In the genomic region with DNA sequence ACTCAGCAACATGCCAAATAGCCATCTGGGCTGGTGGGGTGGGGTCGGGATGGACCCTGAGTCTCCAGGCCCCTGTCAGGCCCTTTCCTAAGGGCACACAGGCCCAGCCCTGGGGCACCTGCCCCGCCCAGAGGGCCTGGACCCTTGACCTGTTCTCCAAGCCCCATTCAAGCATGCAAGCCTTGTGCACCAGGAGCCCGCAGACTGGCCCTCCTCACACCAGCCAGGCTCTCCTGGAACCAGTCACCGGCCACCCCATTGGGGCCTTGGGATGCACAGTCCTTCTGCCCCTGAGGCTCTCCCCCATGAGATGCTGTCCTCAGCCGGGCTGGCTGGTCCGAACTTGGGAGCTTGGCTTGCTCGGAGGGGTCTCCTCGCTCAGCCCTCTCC, we compare ENCODE assay signal across 19 cellular contexts. TPM values are rescaled to one million over a fixed set of nuclear protein-coding genes. Genes with fewer than 3 reads are reported as not detected.
DNase-seq lines count a peak whose midpoint lies in the region; ATAC-seq and TF ChIP-seq lines count a peak whose summit lies in the region.
"Had no signal": no experiment of that assay in that cellular context is flagged by ENCODE, and none has a peak within 500 bp of the region (broad histone marks: within the 10 kb centered on the region; RNA-seq: fewer than 3 reads in every experiment).

No MANE protein-coding gene starts in this region.

- no peak for TF ChIP-seq POLR2A in heart left ventricle (IDR thresholded peaks at IDR 0.05)
- no peak for TF ChIP-seq POLR2A in lower leg skin (IDR thresholded peaks at IDR 0.05)
- no peak for TF ChIP-seq POLR2A in uterus (IDR thresholded peaks at IDR 0.05)

- H3K4me1 ChIP-seq in heart left ventricle, result peaks cover 0 to 71% (median 51%) of the 10 kb centered on the region in 12 donors
- H3K4me1 ChIP-seq in uterus, result no peaks in the 10 kb centered on the region
- H3K4me1 ChIP-seq: tibial artery had no signal

- no peaks in the 10 kb centered on the region for H3K36me3 ChIP-seq in heart left ventricle
- H3K36me3 ChIP-seq in uterus, result no peaks in the 10 kb centered on the region
- H3K36me3 ChIP-seq: cardiac muscle cell, esophagus squamous epithelium, tibial artery had no signal

- peak in 1 of 5 donors; percentile 13 for DNase-seq in heart left ventricle
- no peak for DNase-seq in Right ventricle myocardium inferior (ENCODE audit: missing footprints)
- peak; percentile 11 to 79 for DNase-seq in lower leg skin (ENCODE audit: low spot score in 2 of 2)
- DNase-seq in type B pancreatic cell (ENCODE audit: extremely low spot score, unreplicated experiment), result peak; percentile 57
- no peak for DNase-seq in uterus
- DNase-seq in activated T-helper 1 cell treated with anti-CD3 and anti-CD28 coated beads, Interleukin-12 subunit alpha, Interleukin-12 subunit beta, Interleukin-2, Interleukin-4 antibody, amounts not matched to agents 30 ng/mL and 10 ng/mL and 1 ng/mL, durations not matched to agents 14 hours and 24 hours and 36 hours (ENCODE audit: low spot score), result no peak
- DNase-seq: activated B cell treated with CpG ODN at 0.5 μM for 24 hours; activated naive CD8-positive, alpha-beta T cell treated with anti-CD3 and anti-CD28 coated beads, Interleukin-2, amount 50 U/mL, for 24 hours; CD4-positive, alpha-beta T cell; effector CD4-positive, alpha-beta T cell; esophagus squamous epithelium; NCI-H1694 treated with DMSO at 0.1 percent for 48 hours; NCI-H446 had no signal

- H3K9me3 ChIP-seq in heart left ventricle (no peaks in the 10 kb centered on the region), uterus (no peaks in the 10 kb centered on the region)
- H3K9me3 ChIP-seq: esophagus squamous epithelium, tibial artery had no signal

- no peak for ATAC-seq in heart left ventricle
- no peak for ATAC-seq in Right ventricle myocardium inferior
- no peak for ATAC-seq in HG03196 (IDR thresholded peaks at IDR 0.05; ENCODE audit: unreplicated experiment)
- ATAC-seq: activated naive CD8-positive, alpha-beta T cell treated with anti-CD3 and anti-CD28 coated beads, Interleukin-2, amount 50 U/mL, for 24 hours had no signal

- no peak for TF ChIP-seq CTCF in heart left ventricle (IDR thresholded peaks at IDR 0.05)
- no peak for TF ChIP-seq CTCF in lower leg skin (IDR thresholded peaks at IDR 0.05)
- no peak for TF ChIP-seq CTCF in type B pancreatic cell (conservative IDR thresholded peaks at IDR 0.05)
- no peak for TF ChIP-seq CTCF in uterus (IDR thresholded peaks at IDR 0.05)

- H3K9me3 Mint-ChIP-seq in type B pancreatic cell, result no peaks in the 10 kb centered on the region
- H3K9me3 Mint-ChIP-seq in activated T-helper 1 cell treated with anti-CD3 and anti-CD28 coated beads, Interleukin-12 subunit alpha, Interleukin-12 subunit beta, Interleukin-2, Interleukin-4 antibody, amounts not matched to agents 30 ng/mL and 10 ng/mL and 1 ng/mL, durations not matched to agents 14 hours and 24 hours and 36 hours, result no peaks in the 10 kb centered on the region
- H3K9me3 Mint-ChIP-seq: activated B cell treated with CpG ODN at 0.5 μM for 24 hours; activated naive CD8-positive, alpha-beta T cell treated with anti-CD3 and anti-CD28 coated beads, Interleukin-2, amount 50 U/mL, for 24 hours; CD4-positive, alpha-beta T cell; T-helper 1 cell treated with Interleukin-12 subunit alpha and Interleukin-12 subunit beta and Interleukin-4 antibody, amounts not matched to agents 30 μg/mL and 1 μg/mL, for 36 hours had no signal

- WGBS in heart left ventricle, 4 donors, result 85 to 91% (median 86%) methylated on average over 6 to 8 of the region's 8 CpGs
- WGBS in lower leg skin, 2 donors, result 89 to 92% methylated on average over 7 to 8 of the region's 8 CpGs

- H3K27ac Mint-ChIP-seq in type B pancreatic cell, result no peak overlapping the region
- no peak overlapping the region for H3K27ac Mint-ChIP-seq in activated T-helper 1 cell treated with anti-CD3 and anti-CD28 coated beads, Interleukin-12 subunit alpha, Interleukin-12 subunit beta, Interleukin-2, Interleukin-4 antibody, amounts not matched to agents 30 ng/mL and 10 ng/mL and 1 ng/mL, durations not matched to agents 14 hours and 24 hours and 36 hours
- H3K27ac Mint-ChIP-seq: activated B cell treated with CpG ODN at 0.5 μM for 24 hours; activated naive CD8-positive, alpha-beta T cell treated with anti-CD3 and anti-CD28 coated beads, Interleukin-2, amount 50 U/mL, for 24 hours; T-helper 1 cell treated with Interleukin-12 subunit alpha and Interleukin-12 subunit beta and Interleukin-4 antibody, amounts not matched to agents 30 μg/mL and 1 μg/mL, for 36 hours had no signal

- H3K4me3 Mint-ChIP-seq in type B pancreatic cell, result no peak overlapping the region
- H3K4me3 Mint-ChIP-seq in activated T-helper 1 cell treated with anti-CD3 and anti-CD28 coated beads, Interleukin-12 subunit alpha, Interleukin-12 subunit beta, Interleukin-2, Interleukin-4 antibody, amounts not matched to agents 30 ng/mL and 10 ng/mL and 1 ng/mL, durations not matched to agents 14 hours and 24 hours and 36 hours, result no peak overlapping the region
- H3K4me3 Mint-ChIP-seq: activated B cell treated with CpG ODN at 0.5 μM for 24 hours; activated naive CD8-positive, alpha-beta T cell treated with anti-CD3 and anti-CD28 coated beads, Interleukin-2, amount 50 U/mL, for 24 hours; CD4-positive, alpha-beta T cell; nephron; T-helper 1 cell treated with Interleukin-12 subunit alpha and Interleukin-12 subunit beta and Interleukin-4 antibody, amounts not matched to agents 30 μg/mL and 1 μg/mL, for 36 hours had no signal

- peaks cover 39% of the 10 kb centered on the region for H3K27me3 Mint-ChIP-seq in type B pancreatic cell
- H3K27me3 Mint-ChIP-seq in activated T-helper 1 cell treated with anti-CD3 and anti-CD28 coated beads, Interleukin-12 subunit alpha, Interleukin-12 subunit beta, Interleukin-2, Interleukin-4 antibody, amounts not matched to agents 30 ng/mL and 10 ng/mL and 1 ng/mL, durations not matched to agents 14 hours and 24 hours and 36 hours (ENCODE audit: insufficient read depth), result peaks cover 10% of the 10 kb centered on the region
- H3K27me3 Mint-ChIP-seq: activated naive CD8-positive, alpha-beta T cell treated with anti-CD3 and anti-CD28 coated beads, Interleukin-2, amount 50 U/mL, for 24 hours had no signal

- no peaks in the 10 kb centered on the region for H3K36me3 Mint-ChIP-seq in type B pancreatic cell
- H3K36me3 Mint-ChIP-seq in activated T-helper 1 cell treated with anti-CD3 and anti-CD28 coated beads, Interleukin-12 subunit alpha, Interleukin-12 subunit beta, Interleukin-2, Interleukin-4 antibody, amounts not matched to agents 30 ng/mL and 10 ng/mL and 1 ng/mL, durations not matched to agents 14 hours and 24 hours and 36 hours (ENCODE audit: low read depth), result no peaks in the 10 kb centered on the region

- peaks cover 10% of the 10 kb centered on the region for H3K4me1 Mint-ChIP-seq in type B pancreatic cell (ENCODE audit: unreplicated experiment)
- H3K4me1 Mint-ChIP-seq in activated T-helper 1 cell treated with anti-CD3 and anti-CD28 coated beads, Interleukin-12 subunit alpha, Interleukin-12 subunit beta, Interleukin-2, Interleukin-4 antibody, amounts not matched to agents 30 ng/mL and 10 ng/mL and 1 ng/mL, durations not matched to agents 14 hours and 24 hours and 36 hours (ENCODE audit: low read depth), result peaks cover 46% of the 10 kb centered on the region

- intact Hi-C loops in heart left ventricle (cut with DNase I), result loop anchor here in 2 of 10 donors (5.0 kb wide), 4 partner anchors 54 to 181 kb away; no protein-coding TSS in a partner anchor
- intact Hi-C loops in Right ventricle myocardium inferior (cut with DNase I), result no loop called here
- intact Hi-C loops in lower leg skin (cut with DNase I; ENCODE audit: low total_unique reads), result no loop called here
- intact Hi-C loops in uterus (cut with DNase I; ENCODE audit: low total_unique reads), result no loop called here
- intact Hi-C loops in activated T-helper 1 cell treated with anti-CD3 and anti-CD28 coated beads, Interleukin-12 subunit alpha, Interleukin-12 subunit beta, Interleukin-2, Interleukin-4 antibody, amounts not matched to agents 30 ng/mL and 10 ng/mL and 1 ng/mL, durations not matched to agents 14 hours and 24 hours and 36 hours (cut with micrococcal nuclease), result no loop called here

- H3K27ac ChIP-seq in heart left ventricle (peak overlapping the region in 10 of 12 donors; percentile 4 to 89 (median 70)), angular gyrus (ENCODE audit: low read depth, low read length) (peak overlapping the region; percentile 94), uterus (no peak overlapping the region)
- H3K27ac ChIP-seq: cardiac muscle cell, tibial artery had no signal

- H3K4me3 ChIP-seq in heart left ventricle (no peak overlapping the region), lower leg skin (ENCODE audit: low read depth, poor library complexity, severe bottlenecking) (no peak overlapping the region), uterus (no peak overlapping the region)
- H3K4me3 ChIP-seq: cardiac muscle cell, esophagus squamous epithelium, tibial artery had no signal

- peaks cover 0 to 8% (median 0%) of the 10 kb centered on the region in 9 donors for H3K27me3 ChIP-seq in heart left ventricle
- no peaks in the 10 kb centered on the region for H3K27me3 ChIP-seq in uterus

RNA-seq across cellular contexts. Expression of a gene that starts 20.6 kb away (rescaled TPM):
- 10 to 100 TPM; 37.5 to 65.9 (median 56.4) TPM for total RNA-seq in heart left ventricle
- polyA plus RNA-seq in heart left ventricle, result 10 to 100 TPM; 22.4 to 74.0 TPM
- total RNA-seq in Right ventricle myocardium inferior, result 63.4 TPM
- 100 to 1,000 TPM in 2 of 4 donors, 10 to 100 TPM in 2; 50.8 to 151 (median 98.7) TPM for total RNA-seq in lower leg skin
- total RNA-seq in type B pancreatic cell (ENCODE audit: low replicate concordance), result 38.6 and 58.2 TPM in 2 replicates
- total RNA-seq in uterus, result 10 to 100 TPM; 20.2 to 58.8 (median 25.7) TPM
- total RNA-seq in activated T-helper 1 cell treated with anti-CD3 and anti-CD28 coated beads, Interleukin-12 subunit alpha, Interleukin-12 subunit beta, Interleukin-2, Interleukin-4 antibody, amounts not matched to agents 30 ng/mL and 10 ng/mL and 1 ng/mL, durations not matched to agents 14 hours and 24 hours and 36 hours, result 129 and 137 TPM in 2 replicates

Comparison
In these comparisons a context has a peak if more than half of its experiments do, and no peak if none do; other contexts are left out.
1. DNase-seq: peak in lower leg skin (2 of 2) and type B pancreatic cell (single experiment); none in Right ventricle myocardium inferior (single experiment), uterus (0 of 2) and activated T-helper 1 cell treated with anti-CD3 and anti-CD28 coated beads, Interleukin-12 subunit alpha, Interleukin-12 subunit beta, Interleukin-2, Interleukin-4 antibody, amounts not matched to agents 30 ng/mL and 10 ng/mL and 1 ng/mL, durations not matched to agents 14 hours and 24 hours and 36 hours (single experiment).
2. H3K27ac ChIP-seq: peak in heart left ventricle (10 of 12) and angular gyrus (single experiment); none in uterus (0 of 2).